Comparison of ENCODE assay signal across 8 cellular contexts in genomic region chr11:13955971-13956421, GRCh38. TPM values are rescaled to one million over a fixed set of nuclear protein-coding genes. Genes with fewer than 3 reads are reported as not detected.
DNase-seq lines count a peak whose midpoint lies in the region; ATAC-seq and TF ChIP-seq lines count a peak whose summit lies in the region.

No MANE protein-coding gene starts in this region.

- no peak overlapping the region for H3K4me3 ChIP-seq in HAP-1

- H3K36me3 ChIP-seq in HAP-1 (replicated peaks): no peaks in the 10 kb centered on the region

- no peaks in the 10 kb centered on the region for H3K4me1 ChIP-seq in HAP-1

- peaks cover 9% of the 10 kb centered on the region for H3K4me1 Mint-ChIP-seq in neural crest cell

- H3K27ac Mint-ChIP-seq in neural crest cell (ENCODE audit: unreplicated experiment): no peak overlapping the region

- no peaks in the 10 kb centered on the region for H3K36me3 Mint-ChIP-seq in neural crest cell (ENCODE audit: low read depth)

- peak; percentile 93 for TF ChIP-seq CTCF in neural crest cell (conservative IDR thresholded peaks at IDR 0.05)

- H3K9me3 ChIP-seq in HAP-1: no peaks in the 10 kb centered on the region

- DNase-seq in Caki2 (ENCODE audit: low read depth) (peak; percentile 33), HAP-1 (ENCODE audit: low spot score in 2 of 2) (peak; percentile 31 to 61), NCI-H69 (lab: John Stamatoyannopoulos, UW) (peak; percentile 70), fibroblast of peridontal ligament (ENCODE audit: extremely low read depth) (peak; percentile 83), neural crest cell (ENCODE audit: low read depth, low spot score) (peak; percentile 50), ureter (ENCODE audit: low spot score) (peak; percentile 62)
- peak; percentile 68 for DNase-seq in activated CD8-positive, alpha-beta memory T cell treated with anti-CD3 and anti-CD28 coated beads, Interleukin-2, amount 50 U/mL, for 48 hours

- H3K4me3 Mint-ChIP-seq in neural crest cell: no peak overlapping the region

- peaks cover 45% of the 10 kb centered on the region for H3K27me3 Mint-ChIP-seq in neural crest cell (ENCODE audit: low read depth)

- peaks cover 52% of the 10 kb centered on the region for H3K27me3 ChIP-seq in HAP-1 (ENCODE audit: low read depth)

- in situ Hi-C loops in Caki2 (cut with HindIII; ENCODE audit: low pct_unique_long_range_greater_than_20kb, low sequenced_read_pairs) (no loop called here), HAP-1 (cut with MboI; ENCODE audit: low sequenced_read_pairs) (loop anchor here (5.0 kb wide), 1 partner anchor 291 kb away; no protein-coding TSS in a partner anchor)

- H3K9me3 Mint-ChIP-seq in neural crest cell: no peaks in the 10 kb centered on the region

- ATAC-seq in HG03039 (IDR thresholded peaks at IDR 0.05; ENCODE audit: unreplicated experiment): no peak

RNA-seq across cellular contexts. Expression of gene SPON1, which starts 6.5 kb away (rescaled TPM):
- total RNA-seq in Caki2 (2014; rRNA removed; shearing (Covaris generic); ENCODE audit: low replicate concordance): 0.54 and 1.1 TPM in 2 replicates
- total RNA-seq in neural crest cell (12.2 and 13.2 TPM in 2 replicates), ureter (37.1 TPM)

Comparison
In these comparisons a context has a peak if more than half of its experiments do, and no peak if none do; other contexts are left out.
1. DNase-seq: peak in every context shown above with its lines; median percentile 83 in fibroblast of peridontal ligament; 70 in NCI-H69; 68 in activated CD8-positive, alpha-beta memory T cell treated with anti-CD3 and anti-CD28 coated beads, Interleukin-2, amount 50 U/mL, for 48 hours; 62 in ureter; 50 in neural crest cell; 46 in HAP-1; 33 in Caki2.